Comparison of ENCODE assay signal across 14 cellular contexts in the genomic region with DNA sequence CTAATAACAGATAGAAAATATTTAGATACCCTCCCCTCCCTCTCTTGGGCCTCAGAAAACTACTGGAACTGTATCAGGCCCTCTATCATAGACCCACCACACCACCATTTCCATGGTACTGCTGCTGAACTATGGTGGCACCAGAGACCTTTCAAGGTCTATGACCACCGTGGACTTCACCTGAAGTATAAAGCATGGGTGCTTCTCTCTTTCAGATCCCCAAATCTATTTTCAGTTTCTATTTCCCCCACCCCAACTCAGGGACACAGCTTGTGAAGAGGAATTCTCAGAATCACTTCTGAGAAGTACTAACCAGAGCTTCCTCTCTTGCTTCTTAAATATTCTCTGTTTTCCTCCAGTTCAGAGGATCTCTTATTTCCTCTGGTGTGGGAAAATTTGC.
A peak's percentile ranks its signal among the peaks of the same experiment; 100 is the strongest.
DNase-seq lines count a peak whose midpoint lies in the region; ATAC-seq and FAIRE-seq lines count a peak whose summit lies in the region.
"Had no signal": no experiment of that assay in that cellular context is flagged by ENCODE, and none has a peak within 500 bp of the region (broad histone marks: within the 10 kb centered on the region; RNA-seq: fewer than 3 reads in every experiment).

No MANE protein-coding gene starts in this region.

- no peaks in the 10 kb centered on the region for H3K4me1 ChIP-seq in Karpas-422 (ENCODE audit: low read length)

- H3K36me3 ChIP-seq in KOPT-K1 (ENCODE audit: insufficient read depth, low read length) = no peaks in the 10 kb centered on the region
- no peaks in the 10 kb centered on the region for H3K36me3 ChIP-seq in Karpas-422 (ENCODE audit: insufficient read depth, low read length)
- H3K36me3 ChIP-seq: brain microvascular endothelial cell, spleen had no signal

- H3K4me3 ChIP-seq in Karpas-422 (ENCODE audit: low read length) = no peak overlapping the region
- H3K4me3 ChIP-seq: spleen had no signal

- H3K27ac ChIP-seq in KOPT-K1 (ENCODE audit: low read depth, low read length, poor library complexity, severe bottlenecking) (peak overlapping the region; percentile 54), Karpas-422 (ENCODE audit: low read length) (no peak overlapping the region)
- H3K27ac ChIP-seq: brain microvascular endothelial cell had no signal

- no peaks in the 10 kb centered on the region for H3K79me2 ChIP-seq in Karpas-422 (ENCODE audit: low read length)

- peak; percentile 80 for FAIRE-seq in GM18507 (lab: Jason Lieb, UNC)

- ATAC-seq in GM21423 (IDR thresholded peaks at IDR 0.05; ENCODE audit: unreplicated experiment) (peak; percentile 62), HG02973 (IDR thresholded peaks at IDR 0.05; ENCODE audit: unreplicated experiment) (peak; percentile 63), left lobe of liver (no peak)

- no peak overlapping the region for H3K9ac ChIP-seq in Karpas-422 (ENCODE audit: low read length)

- no peak overlapping the region for H2AFZ ChIP-seq in Karpas-422 (ENCODE audit: low read length)

- H3K4me2 ChIP-seq in Karpas-422 (ENCODE audit: low read depth, low read length, poor library complexity, severe bottlenecking) = no peak overlapping the region

- H4K20me1 ChIP-seq in Karpas-422 (ENCODE audit: insufficient read depth, low read depth, low read length) = no peaks in the 10 kb centered on the region

- no peaks in the 10 kb centered on the region for H3K9me2 ChIP-seq in Karpas-422 (replicated peaks; ENCODE audit: insufficient read depth, low read length)

- H3K27me3 ChIP-seq in Karpas-422 (ENCODE audit: low read length) = no peaks in the 10 kb centered on the region
- H3K27me3 ChIP-seq: brain microvascular endothelial cell, spleen had no signal

- H3K9me3 ChIP-seq in KOPT-K1 (ENCODE audit: insufficient read depth, low read length, poor library complexity, severe bottlenecking) (no peaks in the 10 kb centered on the region), Karpas-422 (ENCODE audit: low read length) (no peaks in the 10 kb centered on the region)
- H3K9me3 ChIP-seq: spleen had no signal

- no peak for DNase-seq in GM18507 (ENCODE audit: extremely low spot score, insufficient read length, low read depth)
- no peak for DNase-seq in left lobe of liver (ENCODE audit: low spot score)
- no peak for DNase-seq in cerebellar nuclear complex (lab: John Stamatoyannopoulos, UW)
- DNase-seq in nucleus accumbens (lab: John Stamatoyannopoulos, UW) = no peak
- DNase-seq in Karpas-422 = no peak
- DNase-seq: activated CD4-positive, alpha-beta T cell treated with anti-CD3 and anti-CD28 coated beads, Interleukin-2, amount 50 U/mL, for 48 hours; activated effector memory CD4-positive, alpha-beta T cell treated with Interleukin-2 at 50 U/mL for 16 hours; brain microvascular endothelial cell; DMS79 treated with DMSO at 0.1 percent for 48 hours; occipital lobe; spleen had no signal
